In the genomic region with DNA sequence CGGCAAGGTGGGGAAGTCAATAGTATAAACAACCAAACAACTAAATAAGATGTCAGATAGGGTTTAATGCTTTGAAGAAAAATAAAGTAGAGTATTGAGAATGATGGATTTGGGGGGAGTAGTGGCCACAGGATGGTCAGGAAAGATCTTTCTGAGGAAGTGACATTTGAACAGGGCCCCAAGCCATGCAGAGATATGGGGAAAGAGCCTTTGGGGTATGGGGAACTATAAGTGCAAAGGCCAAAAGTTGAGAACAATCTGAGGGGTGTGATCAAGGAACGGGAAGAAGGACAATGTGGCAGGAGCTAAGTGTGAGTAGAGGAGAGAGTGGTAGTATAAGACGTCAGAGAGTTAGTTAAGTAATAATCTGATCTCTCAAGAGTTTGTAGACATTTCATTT, we compare ENCODE assay signal across 9 cellular contexts. TPM values are rescaled to one million over a fixed set of nuclear protein-coding genes. Genes with fewer than 3 reads are reported as not detected.
DNase-seq lines count a peak whose midpoint lies in the region; ATAC-seq, FAIRE-seq and TF ChIP-seq lines count a peak whose summit lies in the region.
"Had no signal": no experiment of that assay in that cellular context is flagged by ENCODE, and none has a peak within 500 bp of the region (broad histone marks: within the 10 kb centered on the region; RNA-seq: fewer than 3 reads in every experiment).

No MANE protein-coding gene starts in this region.

- intact Hi-C loops in left ventricle myocardium inferior (cut with micrococcal nuclease), result no loop called here
- intact Hi-C loops in Right ventricle myocardium inferior (cut with DNase I), result loop anchor here (10.0 kb wide), 1 partner anchor 483 kb away; a partner anchor contains a TSS
- intact Hi-C loops in activated B cell treated with CpG ODN at 0.5 μM for 24 hours (cut with micrococcal nuclease), result loop anchor here (2.0 to 5.0 kb wide), 5 partner anchors 109 to 1669 kb away; a partner anchor contains a TSS
- intact Hi-C loops in upper lobe of right lung (cut with DNase I), result no loop called here

- TF ChIP-seq CTCF in left ventricle myocardium inferior (IDR thresholded peaks at IDR 0.05; ENCODE audit: borderline replicate concordance) (no peak), activated B cell treated with CpG ODN at 0.5 μM for 24 hours (IDR thresholded peaks at IDR 0.05) (no peak), upper lobe of right lung (IDR thresholded peaks at IDR 0.05) (no peak), D721Med (IDR thresholded peaks at IDR 0.05; ENCODE audit: insufficient read depth, missing control alignments) (no peak)

- no peak for DNase-seq in left ventricle myocardium inferior
- DNase-seq in Right ventricle myocardium inferior (ENCODE audit: missing footprints), result no peak
- no peak for DNase-seq in activated B cell treated with CpG ODN at 0.5 μM for 24 hours
- no peak for DNase-seq in upper lobe of right lung
- no peak for DNase-seq in DMS 273 (lab: John Stamatoyannopoulos, UW; ENCODE audit: unreplicated experiment)
- no peak for DNase-seq in T-helper 9 cell
- DNase-seq in D721Med (ENCODE audit: insufficient read length, low spot score), result no peak

- H3K4me3 Mint-ChIP-seq in activated B cell treated with CpG ODN at 0.5 μM for 24 hours, result peak overlapping the region; percentile 99

- H3K27me3 ChIP-seq in left ventricle myocardium inferior (ENCODE audit: low read depth), result no peaks in the 10 kb centered on the region
- H3K27me3 ChIP-seq in upper lobe of right lung, result no peaks in the 10 kb centered on the region

- POLR2A ChIA-PET in activated B cell treated with CpG ODN at 0.5 μM for 24 hours (lab: Charles Lee), result interaction anchor here (3.4 kb wide), 1 partner anchor 68 kb away, joined by 26 read pairs; a partner anchor contains a TSS

- H3K4me3 ChIP-seq in left ventricle myocardium inferior, result peak overlapping the region; percentile 97
- H3K4me3 ChIP-seq in iPS-18c (ENCODE audit: insufficient read depth, low read depth, low read length), result peak overlapping the region; percentile 82; the same call in 1 of the 2 replicates
- peak overlapping the region; percentile 96 for H3K4me3 ChIP-seq in upper lobe of right lung

- no peak for FAIRE-seq in D721Med (lab: Jason Lieb, UNC)
- FAIRE-seq: frontal cortex had no signal

- CTCF ChIA-PET in activated B cell treated with CpG ODN at 0.5 μM for 24 hours (lab: Charles Lee), result no interaction called here

- no peak overlapping the region for H3K27ac Mint-ChIP-seq in activated B cell treated with CpG ODN at 0.5 μM for 24 hours

- H3K36me3 Mint-ChIP-seq in activated B cell treated with CpG ODN at 0.5 μM for 24 hours (ENCODE audit: low read depth), result peaks cover 42% of the 10 kb centered on the region

- H3K36me3 ChIP-seq in left ventricle myocardium inferior (peaks cover 22% of the 10 kb centered on the region), upper lobe of right lung (peaks cover 20% of the 10 kb centered on the region)

- H3K27ac ChIP-seq in left ventricle myocardium inferior (replicated peaks), result no peak overlapping the region
- H3K27ac ChIP-seq in upper lobe of right lung, result no peak overlapping the region

- H3K27me3 Mint-ChIP-seq in activated B cell treated with CpG ODN at 0.5 μM for 24 hours, result no peaks in the 10 kb centered on the region

- H3K9me3 Mint-ChIP-seq in activated B cell treated with CpG ODN at 0.5 μM for 24 hours, result no peaks in the 10 kb centered on the region

- ATAC-seq in Right ventricle myocardium inferior (no peak), activated B cell treated with CpG ODN at 0.5 μM for 24 hours (ENCODE audit: low read depth) (no peak), upper lobe of right lung (peak; percentile 21)

- H3K4me1 ChIP-seq in left ventricle myocardium inferior, result peaks cover 30% of the 10 kb centered on the region
- H3K4me1 ChIP-seq in upper lobe of right lung, result peaks cover 17% of the 10 kb centered on the region

- no peaks in the 10 kb centered on the region for H3K9me3 ChIP-seq in left ventricle myocardium inferior (replicated peaks)
- no peaks in the 10 kb centered on the region for H3K9me3 ChIP-seq in iPS-18c (ENCODE audit: control insufficient read depth, insufficient read depth, low read length)
- H3K9me3 ChIP-seq in upper lobe of right lung, result no peaks in the 10 kb centered on the region

- H3K4me1 Mint-ChIP-seq in activated B cell treated with CpG ODN at 0.5 μM for 24 hours, result peaks cover 29% of the 10 kb centered on the region

RNA-seq across cellular contexts. Expression of a gene that starts 1.3 kb away (rescaled TPM):
- total RNA-seq in left ventricle myocardium inferior (61.4 TPM), Right ventricle myocardium inferior (56.7 TPM), activated B cell treated with CpG ODN at 0.5 μM for 24 hours (36.2 and 36.8 TPM in 2 replicates), upper lobe of right lung (31.3 TPM)

RNA-seq across cellular contexts. Expression of a gene that starts 15.7 kb away (rescaled TPM):
- total RNA-seq in left ventricle myocardium inferior (5.5 TPM), Right ventricle myocardium inferior (8.2 TPM), activated B cell treated with CpG ODN at 0.5 μM for 24 hours (0.35 TPM in 1 of 2 replicates, not detected in the other), upper lobe of right lung (4.5 TPM)

Comparison
In these comparisons a context has a peak if more than half of its experiments do, and no peak if none do; other contexts are left out.
1. intact Hi-C loops: an anchor here in Right ventricle myocardium inferior (10.0 kb wide) and activated B cell treated with CpG ODN at 0.5 μM for 24 hours (2.0 to 5.0 kb wide); none called in left ventricle myocardium inferior and upper lobe of right lung.